In genomic region chr5:141374627-141375026, GRCh38 we compare ENCODE assay signal across 1 cellular context.
TF ChIP-seq lines count a peak whose summit lies in the region.

No MANE protein-coding gene starts in this region.

TF ChIP-seq in IMR-90, 13 proteins besides CTCF, POLR2A, EP300 and RAD21:
- no peak for TF ChIP-seq MXI1 (IDR thresholded peaks at IDR 0.05; ENCODE audit: borderline replicate concordance, low read depth, low read length)
- no peak for TF ChIP-seq RCOR1 (IDR thresholded peaks at IDR 0.05; ENCODE audit: insufficient replicate concordance, low read length)
- TF ChIP-seq CHD1 (IDR thresholded peaks at IDR 0.05; ENCODE audit: low read depth, low read length): no peak
- TF ChIP-seq USF2 (IDR thresholded peaks at IDR 0.05; ENCODE audit: low read depth, low read length): no peak
- no peak for TF ChIP-seq RFX5 (IDR thresholded peaks at IDR 0.05; ENCODE audit: low read depth, low read length)
- TF ChIP-seq NFE2L2 (IDR thresholded peaks at IDR 0.05; ENCODE audit: low read depth, low read length): no peak
- no peak for TF ChIP-seq MAFK (IDR thresholded peaks at IDR 0.05; ENCODE audit: low read depth, low read length)
- TF ChIP-seq BHLHE40 (IDR thresholded peaks at IDR 0.05; ENCODE audit: low read depth, low read length): no peak
- TF ChIP-seq FOS (IDR thresholded peaks at IDR 0.05; ENCODE audit: low read depth, low read length): no peak
- TF ChIP-seq MAZ (IDR thresholded peaks at IDR 0.05; ENCODE audit: borderline replicate concordance, low read depth, low read length): no peak
- TF ChIP-seq SMC3 (IDR thresholded peaks at IDR 0.05; ENCODE audit: low read depth, low read length): no peak
- no peak for TF ChIP-seq CEBPB (IDR thresholded peaks at IDR 0.05; ENCODE audit: low read depth, low read length)
- TF ChIP-seq ELK1 (IDR thresholded peaks at IDR 0.05; ENCODE audit: borderline replicate concordance, low read depth, low read length): no peak
TF ChIP-seq in IMR-90: peak in this region for 0.
